ENCODE assay signal across 28 cellular contexts in genomic region chrY:7002566-7002965, GRCh38.
"Had no signal": no experiment of that assay in that cellular context is flagged by ENCODE, and none has a peak within 500 bp of the region (broad histone marks: within the 10 kb centered on the region; RNA-seq: fewer than 3 reads in every experiment).

No MANE protein-coding gene starts in this region.

- H3K36me3 Mint-ChIP-seq: activated CD8-positive, alpha-beta memory T cell treated with anti-CD3 and anti-CD28 coated beads, Interleukin-2, amount 10 ng/mL, durations not matched to agents 7 days and 5 days; activated naive CD8-positive, alpha-beta T cell treated with anti-CD3 and anti-CD28 coated beads for 36 hours had no signal

- H3K27ac Mint-ChIP-seq: activated CD4-positive, alpha-beta memory T cell treated with anti-CD3 and anti-CD28 coated beads, Interleukin-2, amount 10 ng/mL, durations not matched to agents 7 days and 5 days; activated CD8-positive, alpha-beta memory T cell treated with anti-CD3 and anti-CD28 coated beads, Interleukin-2, amount 10 ng/mL, durations not matched to agents 7 days and 5 days; activated naive CD8-positive, alpha-beta T cell treated with anti-CD3 and anti-CD28 coated beads for 36 hours had no signal

- H3K4me1 Mint-ChIP-seq: activated CD4-positive, alpha-beta memory T cell treated with anti-CD3 and anti-CD28 coated beads, Interleukin-2, amount 10 ng/mL, durations not matched to agents 7 days and 5 days; activated CD8-positive, alpha-beta memory T cell treated with anti-CD3 and anti-CD28 coated beads, Interleukin-2, amount 10 ng/mL, durations not matched to agents 7 days and 5 days; activated naive CD8-positive, alpha-beta T cell treated with anti-CD3 and anti-CD28 coated beads for 36 hours had no signal

- H3K27me3 Mint-ChIP-seq: activated CD4-positive, alpha-beta memory T cell treated with anti-CD3 and anti-CD28 coated beads, Interleukin-2, amount 10 ng/mL, durations not matched to agents 7 days and 5 days; activated CD8-positive, alpha-beta memory T cell treated with anti-CD3 and anti-CD28 coated beads, Interleukin-2, amount 10 ng/mL, durations not matched to agents 7 days and 5 days; activated naive CD8-positive, alpha-beta T cell treated with anti-CD3 and anti-CD28 coated beads for 36 hours had no signal

- DNase-seq: activated CD4-positive, alpha-beta memory T cell treated with anti-CD3 and anti-CD28 coated beads, Interleukin-2, amount 10 ng/mL, durations not matched to agents 7 days and 5 days; activated CD4-positive, alpha-beta T cell treated with anti-CD3 and anti-CD28 coated beads for 1 hour; activated CD4-positive, alpha-beta T cell treated with anti-CD3 and anti-CD28 coated beads for 48 hours; activated CD4-positive, CD25-positive, alpha-beta regulatory T cell; activated CD8-positive, alpha-beta memory T cell treated with anti-CD3 and anti-CD28 coated beads for 24 hours; activated CD8-positive, alpha-beta memory T cell treated with anti-CD3 and anti-CD28 coated beads, Interleukin-2, amount 10 ng/mL, durations not matched to agents 7 days and 5 days; activated CD8-positive, alpha-beta memory T cell treated with anti-CD3 and anti-CD28 coated beads, Interleukin-2, amount 50 U/mL, for 48 hours; activated effector memory CD4-positive, alpha-beta T cell treated with Interleukin-2 at 50 U/mL for 16 hours; activated naive CD4-positive, alpha-beta T cell treated with anti-CD3 and anti-CD28 coated beads, Interleukin-2, amount 50 U/mL, for 16 hours; activated naive CD8-positive, alpha-beta T cell treated with anti-CD3 and anti-CD28 coated beads for 36 hours; activated T-cell treated with anti-CD3 and anti-CD28 coated beads, Interleukin-2, amount 50 U/mL, for 48 hours; amygdala; NCI-H1048; NCI-H1105 treated with DMSO at 0.1 percent for 48 hours; NCI-H1436; NCI-H1694; NCI-H2029; NCI-H345; NCI-H524 treated with DMSO at 0.1 percent for 48 hours; PC-3; Peyer's patch; RPMI8226; SHP77 treated with DMSO at 0.1 percent for 48 hours; SK-N-SH; SW 1271; T-helper 1 cell; T-helper 2 cell; T-helper 9 cell had no signal

- ATAC-seq: activated CD8-positive, alpha-beta memory T cell treated with anti-CD3 and anti-CD28 coated beads, Interleukin-2, amount 10 ng/mL, durations not matched to agents 7 days and 5 days; PC-3 had no signal

- H3K9me3 Mint-ChIP-seq: activated CD4-positive, alpha-beta memory T cell treated with anti-CD3 and anti-CD28 coated beads, Interleukin-2, amount 10 ng/mL, durations not matched to agents 7 days and 5 days; activated naive CD8-positive, alpha-beta T cell treated with anti-CD3 and anti-CD28 coated beads for 36 hours had no signal

- H3K4me3 Mint-ChIP-seq: activated CD4-positive, alpha-beta memory T cell treated with anti-CD3 and anti-CD28 coated beads, Interleukin-2, amount 10 ng/mL, durations not matched to agents 7 days and 5 days; activated CD8-positive, alpha-beta memory T cell treated with anti-CD3 and anti-CD28 coated beads, Interleukin-2, amount 10 ng/mL, durations not matched to agents 7 days and 5 days; activated naive CD8-positive, alpha-beta T cell treated with anti-CD3 and anti-CD28 coated beads for 36 hours had no signal
